Comparison of ENCODE assay signal across 9 cellular contexts in genomic region chr3:50502584-50503423, GRCh38. TPM values are rescaled to one million over a fixed set of nuclear protein-coding genes. Genes with fewer than 3 reads are reported as not detected.
A peak's percentile ranks its signal among the peaks of the same experiment; 100 is the strongest.
DNase-seq lines count a peak whose midpoint lies in the region; ATAC-seq and TF ChIP-seq lines count a peak whose summit lies in the region.
"Had no signal": no experiment of that assay in that cellular context is flagged by ENCODE, and none has a peak within 500 bp of the region (broad histone marks: within the 10 kb centered on the region; RNA-seq: fewer than 3 reads in every experiment).

No MANE protein-coding gene starts in this region.

- no peaks in the 10 kb centered on the region for H3K36me3 ChIP-seq in right lobe of liver
- H3K36me3 ChIP-seq in thyroid gland: no peaks in the 10 kb centered on the region
- H3K36me3 ChIP-seq in OCI-LY7 (ENCODE audit: insufficient read depth, low read length): no peaks in the 10 kb centered on the region

- H3K4me3 ChIP-seq in right lobe of liver (peak overlapping the region in 2 of 3 donors; percentile 31 to 44), thyroid gland (replicated peaks in 1 of 3) (peak overlapping the region in 2 of 3 donors; percentile 27 to 57), foreskin fibroblast (ENCODE audit: low read depth in 1 of 2, low read length in 2 of 2) (no peak overlapping the region), OCI-LY7 (ENCODE audit: low read depth, low read length, poor library complexity, severe bottlenecking) (no peak overlapping the region)

- ATAC-seq in right lobe of liver: no peak

- H3K27me3 Mint-ChIP-seq in activated naive CD8-positive, alpha-beta T cell: peaks cover 2% of the 10 kb centered on the region

- H3K9me2 ChIP-seq in OCI-LY7 (ENCODE audit: insufficient read depth, low read length): no peaks in the 10 kb centered on the region

- peaks cover 9% of the 10 kb centered on the region for H3K4me1 Mint-ChIP-seq in activated naive CD8-positive, alpha-beta T cell (ENCODE audit: low read depth)

- TF ChIP-seq POLR2A in right lobe of liver (IDR thresholded peaks at IDR 0.05) (no peak), thyroid gland (IDR thresholded peaks at IDR 0.05) (no peak)

- BruUV-seq in OCI-LY7 (replicated peaks; lab: Mats Ljungman, UMichigan): no TSS peak

- no peaks in the 10 kb centered on the region for H3K36me3 Mint-ChIP-seq in activated naive CD8-positive, alpha-beta T cell

- intact Hi-C loops in right lobe of liver (cut with DNase I): no loop called here
- intact Hi-C loops in thyroid gland (cut with DNase I): no loop called here
- intact Hi-C loops in OCI-LY7 (cut with micrococcal nuclease; ENCODE audit: unreplicated experiment): no loop called here

- H3K27me3 ChIP-seq in right lobe of liver: no peaks in the 10 kb centered on the region
- H3K27me3 ChIP-seq in thyroid gland: no peaks in the 10 kb centered on the region

- no peak overlapping the region for H2AFZ ChIP-seq in OCI-LY7 (ENCODE audit: low read length)

- H3K4me1 ChIP-seq in right lobe of liver (peaks cover 0 to 7% (median 0%) of the 10 kb centered on the region in 4 donors), thyroid gland (peaks cover 6 to 11% of the 10 kb centered on the region in 2 donors), OCI-LY7 (ENCODE audit: insufficient read depth, low read length, poor library complexity, severe bottlenecking) (no peaks in the 10 kb centered on the region)

- H3K27ac Mint-ChIP-seq in activated naive CD8-positive, alpha-beta T cell: no peak overlapping the region

- 4% methylated on average over 19 of the region's 79 CpGs for WGBS in right lobe of liver (ENCODE audit: insufficient coverage, low coverage, low lambda C conversion rate, missing lambda C conversion rate)
- WGBS in thyroid gland, 2 donors: 14 to 18% methylated on average over 4 to 11 of the region's 79 CpGs

- no peak overlapping the region for H3K4me2 ChIP-seq in OCI-LY7 (ENCODE audit: low read length)

- no peak overlapping the region for H3K27ac ChIP-seq in right lobe of liver
- no peak overlapping the region for H3K27ac ChIP-seq in thyroid gland
- H3K27ac ChIP-seq in OCI-LY7 (ENCODE audit: low read depth, low read length, poor library complexity, severe bottlenecking): no peak overlapping the region

- CTCF ChIA-PET in OCI-LY7 (lab: Charles Lee; ENCODE audit: unreplicated experiment): interaction anchor here (0.6 kb wide), 1 partner anchor 10 kb away, joined by 3 read pairs; no protein-coding TSS in a partner anchor

- peak; percentile 64 for DNase-seq in activated effector memory CD4-positive, alpha-beta T cell treated with anti-CD3 and anti-CD28 coated beads, Interleukin-2, amount 50 U/mL, for 16 hours
- DNase-seq in activated effector memory CD4-positive, alpha-beta T cell treated with Interleukin-2 at 50 U/mL for 16 hours: no peak
- DNase-seq in right lobe of liver (no peak), thyroid gland (peak; percentile 15 to 17), foreskin fibroblast (no peak), HK-2 (ENCODE audit: unreplicated experiment) (no peak), OCI-LY7 (ENCODE audit: low spot score) (no peak)

- H3K79me2 ChIP-seq in OCI-LY7 (ENCODE audit: insufficient read depth, low read depth, low read length): no peaks in the 10 kb centered on the region

- H3K4me3 Mint-ChIP-seq in activated naive CD8-positive, alpha-beta T cell: peak overlapping the region; percentile 78

- POLR2A ChIA-PET in OCI-LY7 (lab: Charles Lee): no interaction called here

- no peaks in the 10 kb centered on the region for H3K9me3 ChIP-seq in right lobe of liver
- no peaks in the 10 kb centered on the region for H3K9me3 ChIP-seq in thyroid gland
- no peaks in the 10 kb centered on the region for H3K9me3 ChIP-seq in OCI-LY7 (ENCODE audit: low read length)

- H3K9me3 Mint-ChIP-seq in activated naive CD8-positive, alpha-beta T cell (ENCODE audit: low read depth): no peaks in the 10 kb centered on the region

- H4K20me1 ChIP-seq in OCI-LY7 (ENCODE audit: insufficient read depth, low read length): no peaks in the 10 kb centered on the region; the same call in 1 of the 2 replicates

- no peak for TF ChIP-seq CTCF in right lobe of liver (IDR thresholded peaks at IDR 0.05)
- TF ChIP-seq CTCF in thyroid gland (IDR thresholded peaks at IDR 0.05): no peak
- TF ChIP-seq CTCF in foreskin fibroblast (IDR thresholded peaks at IDR 0.05; ENCODE audit: low read depth, low read length): no peak
- TF ChIP-seq CTCF in OCI-LY7 (conservative IDR thresholded peaks at IDR 0.05; ENCODE audit: low read length): no peak

RNA-seq across cellular contexts. Expression of gene CACNA2D2, which starts 0.6 kb away (rescaled TPM):
- total RNA-seq in right lobe of liver (under 1 TPM in 5 of 6 experiments, not detected in 1; 0.06 to 0.39 (median 0.26) TPM), thyroid gland (1 to 10 TPM; 1.5 to 3.3 (median 2.9) TPM), OCI-LY7 (2022) (0.21 and 0.28 TPM in 2 replicates)
- 0.09 TPM in 1 of 2 replicates, not detected in the other for total RNA-seq in OCI-LY7 (2014; rRNA removed; shearing (Covaris generic))
- total RNA-seq: LHCN-M2 had no signal

Comparison
In these comparisons a context has a peak if more than half of its experiments do, and no peak if none do; other contexts are left out.
1. DNase-seq: peak in activated effector memory CD4-positive, alpha-beta T cell treated with anti-CD3 and anti-CD28 coated beads, Interleukin-2, amount 50 U/mL, for 16 hours (single experiment) and thyroid gland (2 of 2); none in activated effector memory CD4-positive, alpha-beta T cell treated with Interleukin-2 at 50 U/mL for 16 hours (single experiment), right lobe of liver (0 of 3), foreskin fibroblast (0 of 2), HK-2 (single experiment) and OCI-LY7 (single experiment).
2. H3K4me3 ChIP-seq: peak in right lobe of liver (2 of 3) and thyroid gland (2 of 3); none in foreskin fibroblast (0 of 2) and OCI-LY7 (single experiment).